In the genomic region with DNA sequence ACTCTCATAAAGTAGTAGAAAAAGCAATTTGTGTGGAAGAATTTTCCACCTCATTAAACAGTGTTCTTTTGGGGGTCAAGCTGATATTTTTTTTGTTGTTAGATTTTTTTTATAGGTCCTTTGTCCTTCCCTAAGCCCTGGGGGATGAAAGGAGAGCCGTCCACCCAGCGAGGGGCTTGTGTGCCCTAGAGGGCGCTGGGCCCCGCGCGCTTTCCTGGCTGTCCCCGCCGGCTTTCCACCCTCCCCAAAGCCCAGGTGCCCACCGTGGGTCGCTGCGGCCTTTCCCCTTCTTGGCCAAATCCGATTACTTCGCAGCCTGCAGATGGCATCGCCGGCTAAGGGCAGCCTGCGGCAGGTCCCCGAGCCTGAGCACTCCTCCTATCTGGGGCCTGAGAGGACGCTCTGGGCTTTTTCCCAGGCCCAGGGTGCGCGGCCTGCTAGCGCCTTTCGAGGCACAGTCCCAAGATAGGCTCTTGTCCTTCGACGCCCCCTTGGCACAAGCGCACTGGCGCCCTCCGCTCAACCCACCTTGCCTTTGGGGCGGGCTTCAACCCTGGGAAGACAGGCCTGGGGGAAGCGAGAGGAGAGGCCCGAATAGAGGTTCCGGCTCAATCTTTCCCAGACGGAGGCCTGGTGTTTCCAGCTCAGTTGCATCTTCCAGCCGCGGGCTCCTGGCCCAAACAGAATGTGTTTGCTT, we compare ENCODE assay signal across 16 cellular contexts. TPM values are rescaled to one million over a fixed set of nuclear protein-coding genes. Genes with fewer than 3 reads are reported as not detected.
DNase-seq lines count a peak whose midpoint lies in the region; ATAC-seq, FAIRE-seq and TF ChIP-seq lines count a peak whose summit lies in the region.
"Had no signal": no experiment of that assay in that cellular context is flagged by ENCODE, and none has a peak within 500 bp of the region (broad histone marks: within the 10 kb centered on the region; RNA-seq: fewer than 3 reads in every experiment).

No MANE protein-coding gene starts in this region.

- POLR2A ChIA-PET in AG04450 (lab: Yijun Ruan, JAX), result no interaction called here
- POLR2A ChIA-PET in OCI-LY7 (lab: Charles Lee), result interaction anchor here (1.8 kb wide), 1 partner anchor 11 kb away, joined by 4 read pairs; no protein-coding TSS in a partner anchor

- H3K27ac Mint-ChIP-seq in stimulated activated effector memory CD8-positive, alpha-beta T cell treated with anti-CD3 and anti-CD28 coated beads, Interleukin-12 subunit alpha, Interleukin-12 subunit beta, amount 100 ng/mL, for 72 hours, result no peak overlapping the region

- no peak overlapping the region for H3K4me2 ChIP-seq in OCI-LY7 (ENCODE audit: low read length)

- 5 to 10% methylated on average over 34 of the region's 34 CpGs for WGBS in sigmoid colon, 2 donors

- BruUV-seq in OCI-LY7 (replicated peaks; lab: Mats Ljungman, UMichigan), result no TSS peak

- DNase-seq in AG04450 (ENCODE audit: low read depth, low spot score), result no peak
- DNase-seq in OCI-LY7 (ENCODE audit: low spot score), result no peak
- peak; percentile 49 for DNase-seq in iPS-NIHi11 (ENCODE audit: low spot score)
- DNase-seq in urothelium cell line (ENCODE audit: low spot score), result no peak
- no peak for DNase-seq in stimulated activated effector memory CD8-positive, alpha-beta T cell treated with anti-CD3 and anti-CD28 coated beads, Interleukin-12 subunit alpha, Interleukin-12 subunit beta, amount 100 ng/mL, for 72 hours (ENCODE audit: low spot score in 2 of 2)
- DNase-seq in NCI-H2196 treated with DMSO at 0.1 percent for 48 hours (lab: John Stamatoyannopoulos, UW; ENCODE audit: unreplicated experiment), result no peak
- no peak for DNase-seq in sigmoid colon
- DNase-seq: activated CD4-positive, alpha-beta T cell treated with anti-CD3 and anti-CD28 coated beads, Interleukin-2, amount 50 U/mL, for 4 hours; NCI-H2171; psoas muscle; SJCRH30 had no signal

- no peak for TF ChIP-seq POLR2A in sigmoid colon (IDR thresholded peaks at IDR 0.05)

- no peaks in the 10 kb centered on the region for H3K36me3 Mint-ChIP-seq in stimulated activated effector memory CD8-positive, alpha-beta T cell treated with anti-CD3 and anti-CD28 coated beads, Interleukin-12 subunit alpha, Interleukin-12 subunit beta, amount 100 ng/mL, for 72 hours

- no peak overlapping the region for H3K4me3 Mint-ChIP-seq in stimulated activated effector memory CD8-positive, alpha-beta T cell treated with anti-CD3 and anti-CD28 coated beads, Interleukin-12 subunit alpha, Interleukin-12 subunit beta, amount 100 ng/mL, for 72 hours

- H3K27me3 ChIP-seq in AG04450 (ENCODE audit: control insufficient read depth, insufficient read depth, low read length), result peaks cover 54% of the 10 kb centered on the region
- H3K27me3 ChIP-seq in sigmoid colon, result peaks cover 31 to 63% (median 58%) of the 10 kb centered on the region in 3 donors
- H3K27me3 ChIP-seq: SJCRH30 had no signal

- H4K20me1 ChIP-seq in OCI-LY7 (ENCODE audit: insufficient read depth, low read length), result no peaks in the 10 kb centered on the region

- no peak for FAIRE-seq in urothelium cell line (lab: Jason Lieb, UNC)

- H3K4me1 Mint-ChIP-seq in stimulated activated effector memory CD8-positive, alpha-beta T cell treated with anti-CD3 and anti-CD28 coated beads, Interleukin-12 subunit alpha, Interleukin-12 subunit beta, amount 100 ng/mL, for 72 hours, result peaks cover 8% of the 10 kb centered on the region

- CTCF ChIA-PET in AG04450 (lab: Charles Lee), result no interaction called here
- CTCF ChIA-PET in OCI-LY7 (lab: Charles Lee; ENCODE audit: unreplicated experiment), result no interaction called here

- H3K36me3 ChIP-seq in OCI-LY7 (ENCODE audit: insufficient read depth, low read length) (no peaks in the 10 kb centered on the region), sigmoid colon (no peaks in the 10 kb centered on the region)
- H3K36me3 ChIP-seq: ascending aorta, esophagus muscularis mucosa, SJCRH30 had no signal

- H2AFZ ChIP-seq in OCI-LY7 (ENCODE audit: low read length), result no peak overlapping the region

- TF ChIP-seq EP300 in sigmoid colon (IDR thresholded peaks at IDR 0.05), result no peak

- TF ChIP-seq CTCF in AG04450 (IDR thresholded peaks at IDR 0.05; ENCODE audit: low read depth, low read length) (0 out of 2 replicates have a peak, but pooled peaks have one; percentile 5), OCI-LY7 (conservative IDR thresholded peaks at IDR 0.05; ENCODE audit: low read length) (0 out of 2 replicates have a peak, but pooled peaks have one; percentile 8), sigmoid colon (IDR thresholded peaks at IDR 0.05) (no peak)

- H3K9me2 ChIP-seq in OCI-LY7 (ENCODE audit: insufficient read depth, low read length), result no peaks in the 10 kb centered on the region

- H3K9me3 ChIP-seq in AG04450 (ENCODE audit: control insufficient read depth, insufficient read depth, low read length) (peaks cover 10% of the 10 kb centered on the region; the same call in 1 of the 2 replicates), OCI-LY7 (ENCODE audit: low read length) (no peaks in the 10 kb centered on the region), sigmoid colon (no peaks in the 10 kb centered on the region)
- H3K9me3 ChIP-seq: ascending aorta, esophagus muscularis mucosa, psoas muscle, SJCRH30 had no signal

- H3K4me1 ChIP-seq in OCI-LY7 (ENCODE audit: insufficient read depth, low read length, poor library complexity, severe bottlenecking), result no peaks in the 10 kb centered on the region
- H3K4me1 ChIP-seq in sigmoid colon, result peaks cover 0 to 18% (median 12%) of the 10 kb centered on the region in 4 donors
- H3K4me1 ChIP-seq: psoas muscle, SJCRH30 had no signal

- no peaks in the 10 kb centered on the region for H3K79me2 ChIP-seq in OCI-LY7 (ENCODE audit: insufficient read depth, low read depth, low read length)

- H3K9me3 Mint-ChIP-seq in stimulated activated effector memory CD8-positive, alpha-beta T cell treated with anti-CD3 and anti-CD28 coated beads, Interleukin-12 subunit alpha, Interleukin-12 subunit beta, amount 100 ng/mL, for 72 hours, result peaks cover 3% of the 10 kb centered on the region

- intact Hi-C loops in OCI-LY7 (cut with micrococcal nuclease; ENCODE audit: unreplicated experiment), result no loop called here
- intact Hi-C loops in sigmoid colon (cut with DNase I), result no loop called here

- peak; percentile 45 for ATAC-seq in GM18870 (IDR thresholded peaks at IDR 0.05; ENCODE audit: unreplicated experiment)
- no peak for ATAC-seq in stimulated activated effector memory CD8-positive, alpha-beta T cell treated with anti-CD3 and anti-CD28 coated beads, Interleukin-12 subunit alpha, Interleukin-12 subunit beta, amount 100 ng/mL, for 72 hours
- ATAC-seq: psoas muscle had no signal

- no peak overlapping the region for H3K4me3 ChIP-seq in AG04450 (ENCODE audit: low read depth, low read length)
- no peak overlapping the region for H3K4me3 ChIP-seq in OCI-LY7 (ENCODE audit: low read depth, low read length, poor library complexity, severe bottlenecking)
- H3K4me3 ChIP-seq in sigmoid colon, result no peak overlapping the region
- H3K4me3 ChIP-seq: ascending aorta, esophagus muscularis mucosa, psoas muscle, SJCRH30 had no signal

- H3K27ac ChIP-seq in AG04450 (ENCODE audit: low read depth, low read length), result no peak overlapping the region
- H3K27ac ChIP-seq in OCI-LY7 (ENCODE audit: low read depth, low read length, poor library complexity, severe bottlenecking), result no peak overlapping the region
- H3K27ac ChIP-seq in sigmoid colon, result no peak overlapping the region
- H3K27ac ChIP-seq: ascending aorta, C4-2B, esophagus muscularis mucosa, HL-60, psoas muscle, SJCRH30 had no signal

RNA-seq across cellular contexts. Expression of a gene that starts 33.6 kb away (rescaled TPM):
- 2.3 TPM in 2 replicates for polyA plus RNA-seq in AG04450 (2011; rRNA removed)
- 1.7 and 1.9 TPM in 2 replicates for polyA minus RNA-seq in AG04450 (2011; rRNA and poly(A)+ RNA removed)
- total RNA-seq in OCI-LY7 (2014; rRNA removed; shearing (Covaris generic)), result 0.36 and 2.0 TPM in 2 replicates
- total RNA-seq in OCI-LY7 (2022), result 2.5 and 3.3 TPM in 2 replicates
- under 1 TPM; 0.16 to 0.36 (median 0.27) TPM for total RNA-seq in sigmoid colon
- polyA plus RNA-seq in sigmoid colon, result under 1 TPM in 1 of 3 donors, not detected in 2; 0.13 TPM

Comparison
In these comparisons a context has a peak if more than half of its experiments do, and no peak if none do; other contexts are left out.
1. CTCF ChIP-seq: peak in AG04450 (single experiment) and OCI-LY7 (single experiment); none in sigmoid colon (0 of 4).